In the genomic region with DNA sequence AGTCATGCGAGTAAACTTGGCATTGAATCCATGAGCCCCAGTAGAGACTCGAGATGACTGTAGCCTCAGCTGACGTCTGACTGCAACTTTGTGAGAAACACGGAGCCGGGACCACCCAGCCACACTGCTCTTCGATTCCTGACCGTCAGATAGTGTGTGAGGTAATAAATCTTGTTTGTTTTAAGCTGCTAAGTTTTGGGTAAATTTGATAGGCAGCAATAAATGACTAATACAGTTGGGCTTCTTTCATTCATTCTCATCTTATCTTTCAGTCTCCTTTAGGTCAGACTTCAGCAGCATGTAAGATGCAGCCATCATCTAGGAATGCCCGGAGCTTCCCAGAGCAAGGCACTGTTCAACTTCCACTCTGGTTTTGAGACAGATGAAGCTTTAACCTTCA, we compare ENCODE assay signal across 19 cellular contexts.
"Had no signal": no experiment of that assay in that cellular context is flagged by ENCODE, and none has a peak within 500 bp of the region (broad histone marks: within the 10 kb centered on the region; RNA-seq: fewer than 3 reads in every experiment).

No MANE protein-coding gene starts in this region.

- H3K9me3 Mint-ChIP-seq: dendritic cell treated with granulocyte-macrophage colony-stimulating factor and Interleukin-4, amounts not matched to agents 40 ng/mL and 50 ng/mL, for 4 days; effector memory CD8-positive, alpha-beta T cell; naive thymus-derived CD4-positive, alpha-beta T cell had no signal

- H3K4me3 Mint-ChIP-seq: dendritic cell treated with granulocyte-macrophage colony-stimulating factor and Interleukin-4, amounts not matched to agents 40 ng/mL and 50 ng/mL, for 4 days; effector memory CD8-positive, alpha-beta T cell; naive thymus-derived CD4-positive, alpha-beta T cell; nephron progenitor cell; stimulated activated naive B cell treated with anti-CD40 and anti-IgM and Interleukin-4, amounts not matched to agents 10 μg/mL and 1 μg/mL and 100 μg/mL, for 72 hours; type B pancreatic cell had no signal

- H3K9me3 ChIP-seq: psoas muscle, right lobe of liver, spleen, stomach had no signal

- H3K4me3 ChIP-seq: esophagus muscularis mucosa, hepatocyte, psoas muscle, right lobe of liver, spleen, stomach had no signal

- DNase-seq: effector memory CD8-positive, alpha-beta T cell; foreskin keratinocyte; left colon; naive thymus-derived CD4-positive, alpha-beta T cell; nephron progenitor cell; psoas muscle; retina; right lobe of liver; spleen; stimulated activated CD4-positive, alpha-beta T cell treated with anti-CD3 and anti-CD28 coated beads, Interleukin-2, amount 100 ng/mL, for 24 hours; stimulated activated CD4-positive, alpha-beta T cell treated with anti-CD3 and anti-CD28 coated beads, Interleukin-4, amount 100 ng/mL, for 4 hours; stimulated activated naive B cell treated with anti-CD40 and anti-IgM and Interleukin-4, amounts not matched to agents 10 μg/mL and 1 μg/mL and 100 μg/mL, for 72 hours; stomach; substantia nigra had no signal

- H3K36me3 Mint-ChIP-seq: stimulated activated naive B cell treated with anti-CD40 and anti-IgM and Interleukin-4, amounts not matched to agents 10 μg/mL and 1 μg/mL and 100 μg/mL, for 72 hours; type B pancreatic cell had no signal

- H3K27me3 ChIP-seq: esophagus muscularis mucosa, foreskin keratinocyte, right lobe of liver had no signal

- ATAC-seq: effector memory CD8-positive, alpha-beta T cell; left colon; naive thymus-derived CD4-positive, alpha-beta T cell; right lobe of liver; stimulated activated naive B cell treated with anti-CD40 and anti-IgM and Interleukin-4, amounts not matched to agents 10 μg/mL and 1 μg/mL and 100 μg/mL, for 72 hours had no signal

- H3K27ac ChIP-seq: esophagus muscularis mucosa, foreskin keratinocyte, hepatocyte, parathyroid adenoma, psoas muscle, right lobe of liver, spleen, stomach had no signal

- H3K36me3 ChIP-seq: esophagus muscularis mucosa, right lobe of liver, spleen, stomach had no signal

- H3K27ac Mint-ChIP-seq: dendritic cell treated with granulocyte-macrophage colony-stimulating factor and Interleukin-4, amounts not matched to agents 40 ng/mL and 50 ng/mL, for 4 days; effector memory CD8-positive, alpha-beta T cell; naive thymus-derived CD4-positive, alpha-beta T cell; stimulated activated naive B cell treated with anti-CD40 and anti-IgM and Interleukin-4, amounts not matched to agents 10 μg/mL and 1 μg/mL and 100 μg/mL, for 72 hours; type B pancreatic cell had no signal
